In genomic region chr4:1022051-1022738, GRCh38 we compare ENCODE assay signal across 2 cellular contexts.
TF ChIP-seq lines count a peak whose summit lies in the region.

No MANE protein-coding gene starts in this region.

TF ChIP-seq in GM23338, 12 proteins besides CTCF, POLR2A, EP300 and RAD21:
- TF ChIP-seq CREB1 (CRISPR knock-in tag; IDR thresholded peaks at IDR 0.05; ENCODE audit: low read depth) (no peak), ETS1 (IDR thresholded peaks at IDR 0.05) (no peak), ZNF114 (CRISPR knock-in tag; IDR thresholded peaks at IDR 0.05) (no peak), ZNF462 (CRISPR knock-in tag; IDR thresholded peaks at IDR 0.05) (no peak), EZH2phosphoT487 (IDR thresholded peaks at IDR 0.05; ENCODE audit: unreplicated experiment) (no peak), NANOG (IDR thresholded peaks at IDR 0.05; ENCODE audit: borderline replicate concordance) (no peak), ZNF331 (CRISPR knock-in tag; IDR thresholded peaks at IDR 0.05; ENCODE audit: low read depth) (no peak), EZH2 (IDR thresholded peaks at IDR 0.05; ENCODE audit: low read depth, unreplicated experiment) (no peak), JUNB (IDR thresholded peaks at IDR 0.05; ENCODE audit: unreplicated experiment) (no peak), POLR2AphosphoS5 (IDR thresholded peaks at IDR 0.05; ENCODE audit: low read depth) (no peak), STAT1 (IDR thresholded peaks at IDR 0.05; ENCODE audit: unreplicated experiment) (no peak), REST (IDR thresholded peaks at IDR 0.05; ENCODE audit: unreplicated experiment) (no peak)

TF ChIP-seq in H1, 55 proteins besides CTCF, POLR2A, EP300 and RAD21:
- TF ChIP-seq POU5F1 (IDR thresholded peaks at IDR 0.05; ENCODE audit: low read depth, low read length) (no peak), GABPA (IDR thresholded peaks at IDR 0.05; ENCODE audit: borderline replicate concordance, insufficient read depth, low read length) (0 out of 2 replicates have a peak, but pooled peaks have one; percentile 7)
